31 cellular contexts compared by ENCODE assay signal in genomic region chr5:60851681-60852080, GRCh38. TPM values are rescaled to one million over a fixed set of nuclear protein-coding genes. Genes with fewer than 3 reads are reported as not detected.
"Had no signal": no experiment of that assay in that cellular context is flagged by ENCODE, and none has a peak within 500 bp of the region (broad histone marks: within the 10 kb centered on the region; RNA-seq: fewer than 3 reads in every experiment).

No MANE protein-coding gene starts in this region.

- H3K9me3 ChIP-seq: adrenal gland, ascending aorta, esophagus muscularis mucosa, ovary, thoracic aorta, vagina had no signal

- H3K4me1 Mint-ChIP-seq: activated naive CD8-positive, alpha-beta T cell treated with anti-CD3 and anti-CD28 coated beads for 36 hours; naive thymus-derived CD4-positive, alpha-beta T cell; T-helper 17 cell had no signal

- H3K27ac ChIP-seq: adrenal gland, ascending aorta, brain microvascular endothelial cell, esophagus muscularis mucosa, ovary, skin epidermis, thoracic aorta, vagina had no signal

- DNase-seq: activated CD4-positive, alpha-beta T cell treated with anti-CD3 and anti-CD28 coated beads for 4 hours; activated CD4-positive, alpha-beta T cell treated with anti-CD3 and anti-CD28 coated beads, Interleukin-2, amount 50 U/mL, for 48 hours; activated CD4-positive, CD25-positive, alpha-beta regulatory T cell; activated CD8-positive, alpha-beta memory T cell treated with anti-CD3 and anti-CD28 coated beads, Interleukin-2, amount 50 U/mL, for 4 hours; activated effector memory CD4-positive, alpha-beta T cell treated with anti-CD3 and anti-CD28 coated beads, Interleukin-2, amount 50 U/mL, for 16 hours; activated naive CD4-positive, alpha-beta T cell treated with anti-CD3 and anti-CD28 coated beads for 36 hours; activated naive CD8-positive, alpha-beta T cell treated with anti-CD3 and anti-CD28 coated beads for 36 hours; activated T-cell treated with anti-CD3 and anti-CD28 coated beads, Interleukin-2, amount 50 U/mL, for 1 hour; adrenal gland; brain microvascular endothelial cell; caudate nucleus; cortex of kidney; effector memory CD8-positive, alpha-beta T cell; left cardiac atrium; mammary epithelial cell; naive thymus-derived CD4-positive, alpha-beta T cell; ovary; retina; stimulated activated CD4-positive, alpha-beta T cell treated with anti-CD3 and anti-CD28 coated beads, Interleukin-12 subunit alpha, Interleukin-12 subunit beta, amount 100 ng/mL, for 4 hours; stimulated activated CD4-positive, alpha-beta T cell treated with anti-CD3 and anti-CD28 coated beads, Interleukin-4, amount 100 ng/mL, for 1 hour; stimulated activated naive CD8-positive, alpha-beta T cell treated with anti-CD3 and anti-CD28 coated beads, Interleukin-15, Interleukin-2, amounts not matched to agents 100 U/mL and 50 U/mL, for 24 hours; T-helper 17 cell; trophoblast cell had no signal

- ATAC-seq: effector memory CD8-positive, alpha-beta T cell; left cardiac atrium; naive thymus-derived CD4-positive, alpha-beta T cell; sciatic nerve; stimulated activated naive CD8-positive, alpha-beta T cell treated with anti-CD3 and anti-CD28 coated beads, Interleukin-15, Interleukin-2, amounts not matched to agents 100 U/mL and 50 U/mL, for 24 hours; T-helper 17 cell had no signal

- H3K4me1 ChIP-seq: adrenal gland, ascending aorta, esophagus muscularis mucosa, vagina had no signal

- H3K27ac Mint-ChIP-seq: activated naive CD4-positive, alpha-beta T cell treated with anti-CD3 and anti-CD28 coated beads for 36 hours; activated naive CD8-positive, alpha-beta T cell treated with anti-CD3 and anti-CD28 coated beads for 36 hours; activated T-helper 1 cell treated with anti-CD3 and anti-CD28 coated beads, Interleukin-12 subunit alpha, Interleukin-12 subunit beta, Interleukin-2, Interleukin-4 antibody, amounts not matched to agents 30 ng/mL and 10 ng/mL and 1 ng/mL, durations not matched to agents 14 hours and 24 hours and 36 hours; effector memory CD8-positive, alpha-beta T cell; naive thymus-derived CD4-positive, alpha-beta T cell; progenitor cell of endocrine pancreas; T-helper 17 cell had no signal

- H3K27me3 ChIP-seq: adrenal gland, ascending aorta, brain microvascular endothelial cell, esophagus muscularis mucosa, ovary, vagina had no signal

- H3K4me3 Mint-ChIP-seq: activated naive CD4-positive, alpha-beta T cell treated with anti-CD3 and anti-CD28 coated beads for 36 hours; activated naive CD8-positive, alpha-beta T cell treated with anti-CD3 and anti-CD28 coated beads for 36 hours; activated T-helper 1 cell treated with anti-CD3 and anti-CD28 coated beads, Interleukin-12 subunit alpha, Interleukin-12 subunit beta, Interleukin-2, Interleukin-4 antibody, amounts not matched to agents 30 ng/mL and 10 ng/mL and 1 ng/mL, durations not matched to agents 14 hours and 24 hours and 36 hours; effector memory CD8-positive, alpha-beta T cell; naive thymus-derived CD4-positive, alpha-beta T cell; T-helper 17 cell had no signal

- H3K9me3 Mint-ChIP-seq: activated naive CD4-positive, alpha-beta T cell treated with anti-CD3 and anti-CD28 coated beads for 36 hours; activated naive CD8-positive, alpha-beta T cell treated with anti-CD3 and anti-CD28 coated beads for 36 hours; activated T-helper 1 cell treated with anti-CD3 and anti-CD28 coated beads, Interleukin-12 subunit alpha, Interleukin-12 subunit beta, Interleukin-2, Interleukin-4 antibody, amounts not matched to agents 30 ng/mL and 10 ng/mL and 1 ng/mL, durations not matched to agents 14 hours and 24 hours and 36 hours had no signal

- H3K4me3 ChIP-seq: adrenal gland, ascending aorta, esophagus muscularis mucosa, ovary, skin epidermis, thoracic aorta, vagina had no signal

- H3K36me3 ChIP-seq: adrenal gland, ascending aorta, brain microvascular endothelial cell, esophagus muscularis mucosa, ovary, thoracic aorta, vagina had no signal

RNA-seq across cellular contexts. Expression of gene ELOVL7, which starts 7.6 kb away (rescaled TPM):
- polyA plus RNA-seq: naive thymus-derived CD4-positive, alpha-beta T cell had no signal
